In the genomic region with DNA sequence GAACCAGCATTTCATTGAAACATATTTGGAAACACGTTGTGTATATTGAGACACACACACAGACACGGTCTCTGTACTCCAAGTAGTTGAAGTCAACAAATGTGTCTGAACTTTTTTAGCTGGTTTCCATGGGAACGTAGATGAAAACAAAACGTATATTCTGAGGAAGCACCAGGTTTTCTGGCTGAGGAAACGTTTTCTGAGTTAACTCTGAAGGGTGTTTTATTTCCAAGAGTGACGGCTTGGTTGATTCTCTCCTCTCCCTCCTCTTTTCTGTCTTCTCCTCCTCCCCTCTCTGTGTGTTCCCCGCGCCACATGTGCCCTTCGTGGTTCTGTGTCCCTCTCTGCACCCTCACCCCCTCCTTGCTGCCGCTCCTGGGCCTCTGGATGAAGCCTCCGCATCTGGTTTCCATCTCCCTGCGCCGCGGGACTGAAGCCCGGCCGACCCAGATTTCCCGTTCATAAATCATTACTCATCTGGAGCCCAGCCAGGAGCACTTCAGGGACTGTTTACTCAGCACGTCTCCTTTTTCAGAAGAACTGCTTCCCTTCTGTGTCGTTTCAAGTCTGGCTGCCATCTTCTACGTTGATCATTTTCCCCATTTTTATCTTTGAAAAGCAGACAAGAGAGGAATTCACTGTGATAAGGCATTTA, we compare ENCODE assay signal across 1 cellular context.
TF ChIP-seq lines count a peak whose summit lies in the region.

No MANE protein-coding gene starts in this region.

TF ChIP-seq in HEK293, 187 proteins besides CTCF, POLR2A, EP300 and RAD21 (continued from another document):
- TF ChIP-seq, protein P1, sequence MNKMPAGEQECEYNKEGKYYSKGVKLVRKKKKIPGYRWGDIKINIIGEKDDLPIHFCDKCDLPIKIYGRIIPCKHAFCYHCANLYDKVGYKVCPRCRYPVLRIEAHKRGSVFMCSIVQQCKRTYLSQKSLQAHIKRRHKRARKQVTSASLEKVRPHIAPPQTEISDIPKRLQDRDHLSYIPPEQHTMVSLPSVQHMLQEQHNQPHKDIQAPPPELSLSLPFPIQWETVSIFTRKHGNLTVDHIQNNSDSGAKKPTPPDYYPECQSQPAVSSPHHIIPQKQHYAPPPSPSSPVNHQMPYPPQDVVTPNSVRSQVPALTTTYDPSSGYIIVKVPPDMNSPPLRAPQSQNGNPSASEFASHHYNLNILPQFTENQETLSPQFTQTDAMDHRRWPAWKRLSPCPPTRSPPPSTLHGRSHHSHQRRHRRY (tag by site-specific recombination; IDR thresholded peaks at IDR 0.05): no peak
- no peak for TF ChIP-seq ZNF792 (tag by site-specific recombination; IDR thresholded peaks at IDR 0.05)
- TF ChIP-seq, protein P2, sequence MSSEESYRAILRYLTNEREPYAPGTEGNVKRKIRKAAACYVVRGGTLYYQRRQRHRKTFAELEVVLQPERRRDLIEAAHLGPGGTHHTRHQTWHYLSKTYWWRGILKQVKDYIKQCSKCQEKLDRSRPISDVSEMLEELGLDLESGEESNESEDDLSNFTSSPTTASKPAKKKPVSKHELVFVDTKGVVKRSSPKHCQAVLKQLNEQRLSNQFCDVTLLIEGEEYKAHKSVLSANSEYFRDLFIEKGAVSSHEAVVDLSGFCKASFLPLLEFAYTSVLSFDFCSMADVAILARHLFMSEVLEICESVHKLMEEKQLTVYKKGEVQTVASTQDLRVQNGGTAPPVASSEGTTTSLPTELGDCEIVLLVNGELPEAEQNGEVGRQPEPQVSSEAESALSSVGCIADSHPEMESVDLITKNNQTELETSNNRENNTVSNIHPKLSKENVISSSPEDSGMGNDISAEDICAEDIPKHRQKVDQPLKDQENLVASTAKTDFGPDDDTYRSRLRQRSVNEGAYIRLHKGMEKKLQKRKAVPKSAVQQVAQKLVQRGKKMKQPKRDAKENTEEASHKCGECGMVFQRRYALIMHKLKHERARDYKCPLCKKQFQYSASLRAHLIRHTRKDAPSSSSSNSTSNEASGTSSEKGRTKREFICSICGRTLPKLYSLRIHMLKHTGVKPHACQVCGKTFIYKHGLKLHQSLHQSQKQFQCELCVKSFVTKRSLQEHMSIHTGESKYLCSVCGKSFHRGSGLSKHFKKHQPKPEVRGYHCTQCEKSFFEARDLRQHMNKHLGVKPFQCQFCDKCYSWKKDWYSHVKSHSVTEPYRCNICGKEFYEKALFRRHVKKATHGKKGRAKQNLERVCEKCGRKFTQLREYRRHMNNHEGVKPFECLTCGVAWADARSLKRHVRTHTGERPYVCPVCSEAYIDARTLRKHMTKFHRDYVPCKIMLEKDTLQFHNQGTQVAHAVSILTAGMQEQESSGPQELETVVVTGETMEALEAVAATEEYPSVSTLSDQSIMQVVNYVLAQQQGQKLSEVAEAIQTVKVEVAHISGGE (tag by site-specific recombination; conservative IDR thresholded peaks at IDR 0.05; ENCODE audit: low read depth): peak; percentile 52
- no peak for TF ChIP-seq GLI2 (tag by site-specific recombination; IDR thresholded peaks at IDR 0.05; ENCODE audit: borderline replicate concordance, low read depth)
- peak; percentile 83 for TF ChIP-seq MEIS1 (CRISPR knock-in tag; IDR thresholded peaks at IDR 0.05; ENCODE audit: borderline replicate concordance)
- TF ChIP-seq ZNF155 (tag by site-specific recombination; IDR thresholded peaks at IDR 0.05): no peak
- TF ChIP-seq ZNF600 (tag by site-specific recombination; IDR thresholded peaks at IDR 0.05): peak; percentile 39; the same call in 1 of the 2 replicates
- no peak for TF ChIP-seq REPIN1 (tag by site-specific recombination; IDR thresholded peaks at IDR 0.05; ENCODE audit: low read depth)
- TF ChIP-seq ZNF423 (tag by site-specific recombination; IDR thresholded peaks at IDR 0.05): peak; percentile 46; the same call in 1 of the 2 replicates
- no peak for TF ChIP-seq BCL11B (tag by site-specific recombination; IDR thresholded peaks at IDR 0.05; ENCODE audit: low read depth)
- TF ChIP-seq KLF1 (tag by site-specific recombination; IDR thresholded peaks at IDR 0.05): no peak
- TF ChIP-seq OSR2 (tag by site-specific recombination; IDR thresholded peaks at IDR 0.05): peak; percentile 84
- TF ChIP-seq, protein P3, sequence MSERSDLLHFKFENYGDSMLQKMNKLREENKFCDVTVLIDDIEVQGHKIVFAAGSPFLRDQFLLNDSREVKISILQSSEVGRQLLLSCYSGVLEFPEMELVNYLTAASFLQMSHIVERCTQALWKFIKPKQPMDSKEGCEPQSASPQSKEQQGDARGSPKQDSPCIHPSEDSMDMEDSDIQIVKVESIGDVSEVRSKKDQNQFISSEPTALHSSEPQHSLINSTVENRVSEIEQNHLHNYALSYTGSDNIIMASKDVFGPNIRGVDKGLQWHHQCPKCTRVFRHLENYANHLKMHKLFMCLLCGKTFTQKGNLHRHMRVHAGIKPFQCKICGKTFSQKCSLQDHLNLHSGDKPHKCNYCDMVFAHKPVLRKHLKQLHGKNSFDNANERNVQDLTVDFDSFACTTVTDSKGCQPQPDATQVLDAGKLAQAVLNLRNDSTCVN (tag by site-specific recombination; optimal IDR thresholded peaks at IDR 0.05): no peak
